ENCODE assay signal across 20 cellular contexts in the genomic region with DNA sequence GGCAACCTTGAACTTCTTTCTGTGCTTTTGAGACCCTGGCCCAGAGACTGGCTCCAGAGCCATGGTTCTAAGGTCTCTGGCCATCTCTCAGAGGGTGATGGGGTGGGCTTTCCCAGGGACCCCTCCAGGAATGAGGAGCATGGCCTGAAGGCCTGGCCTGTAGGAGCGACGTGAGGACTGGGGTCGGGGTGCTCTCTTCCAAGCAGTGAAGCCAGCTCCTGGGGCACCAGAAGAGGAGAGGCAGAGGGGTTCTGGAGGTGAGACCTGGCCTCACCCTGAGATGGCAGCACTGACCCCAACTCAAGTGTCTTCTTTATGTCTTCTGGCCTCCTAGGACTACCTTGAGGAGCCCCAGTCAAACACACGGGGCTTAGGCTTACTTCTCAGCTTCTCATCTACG.
DNase-seq lines count a peak whose midpoint lies in the region; ATAC-seq and TF ChIP-seq lines count a peak whose summit lies in the region.
"Had no signal": no experiment of that assay in that cellular context is flagged by ENCODE, and none has a peak within 500 bp of the region (broad histone marks: within the 10 kb centered on the region; RNA-seq: fewer than 3 reads in every experiment).

No MANE protein-coding gene starts in this region.

- H3K4me1 Mint-ChIP-seq in stimulated activated effector memory CD8-positive, alpha-beta T cell treated with anti-CD3 and anti-CD28 coated beads, Interleukin-12 subunit alpha, Interleukin-12 subunit beta, amount 100 ng/mL, for 72 hours = peaks cover 8% of the 10 kb centered on the region
- H3K4me1 Mint-ChIP-seq: CD4-positive, alpha-beta memory T cell had no signal

- no peak overlapping the region for H3K4me3 ChIP-seq in adrenal gland
- H3K4me3 ChIP-seq: GM23338 had no signal

- H3K27ac Mint-ChIP-seq in stimulated activated effector memory CD8-positive, alpha-beta T cell treated with anti-CD3 and anti-CD28 coated beads, Interleukin-12 subunit alpha, Interleukin-12 subunit beta, amount 100 ng/mL, for 72 hours = peak overlapping the region; percentile 29
- H3K27ac Mint-ChIP-seq: GM23338 had no signal

- 94 to 98% (median 95%) methylated on average over 5 of the region's 5 CpGs for WGBS in adrenal gland, 4 donors

- H3K36me3 ChIP-seq in adrenal gland (replicated peaks in 1 of 2) = peaks cover 0 to 36% of the 10 kb centered on the region in 2 donors

- peaks cover 46% of the 10 kb centered on the region for H3K36me3 Mint-ChIP-seq in stimulated activated effector memory CD8-positive, alpha-beta T cell treated with anti-CD3 and anti-CD28 coated beads, Interleukin-12 subunit alpha, Interleukin-12 subunit beta, amount 100 ng/mL, for 72 hours

- DNase-seq in activated effector memory CD4-positive, alpha-beta T cell treated with anti-CD3 and anti-CD28 coated beads, Interleukin-2, amount 50 U/mL, for 16 hours = peak; percentile 34
- no peak for DNase-seq in activated effector memory CD4-positive, alpha-beta T cell treated with Interleukin-2 at 50 U/mL for 16 hours
- DNase-seq in adrenal gland (peak in 4 of 7 donors; percentile 7 to 39 (median 13)), mesenteric fat pad (ENCODE audit: low spot score) (peak; percentile 59), NCI-H2107 (lab: John Stamatoyannopoulos, UW) (no peak)
- no peak for DNase-seq in stimulated activated effector memory CD8-positive, alpha-beta T cell treated with anti-CD3 and anti-CD28 coated beads, Interleukin-12 subunit alpha, Interleukin-12 subunit beta, amount 100 ng/mL, for 72 hours (ENCODE audit: low spot score in 2 of 2)
- no peak for DNase-seq in activated naive CD4-positive, alpha-beta T cell treated with anti-CD3 and anti-CD28 coated beads, Interleukin-2, amount 50 U/mL, for 16 hours
- DNase-seq: CD4-positive, alpha-beta memory T cell; DMS153; GDM1; KG1; MV-4-11; NCI-H1694 treated with DMSO at 0.1 percent for 48 hours; NCI-H510A; NCI-H82; OCI-M1; SHP77 treated with DMSO at 0.1 percent for 48 hours had no signal

- no peak for TF ChIP-seq POLR2A in adrenal gland (IDR thresholded peaks at IDR 0.05)

- no peaks in the 10 kb centered on the region for H3K9me3 Mint-ChIP-seq in stimulated activated effector memory CD8-positive, alpha-beta T cell treated with anti-CD3 and anti-CD28 coated beads, Interleukin-12 subunit alpha, Interleukin-12 subunit beta, amount 100 ng/mL, for 72 hours
- H3K9me3 Mint-ChIP-seq: CD4-positive, alpha-beta memory T cell had no signal

- no peak overlapping the region for H3K27ac ChIP-seq in adrenal gland

- no peaks in the 10 kb centered on the region for H3K27me3 ChIP-seq in adrenal gland

- no peaks in the 10 kb centered on the region for H3K9me3 ChIP-seq in adrenal gland (replicated peaks in 1 of 3)

- ATAC-seq in stimulated activated effector memory CD8-positive, alpha-beta T cell treated with anti-CD3 and anti-CD28 coated beads, Interleukin-12 subunit alpha, Interleukin-12 subunit beta, amount 100 ng/mL, for 72 hours = no peak
- no peak for ATAC-seq in GM19463 (IDR thresholded peaks at IDR 0.05; ENCODE audit: unreplicated experiment)
- ATAC-seq: GM23338, HCT116 had no signal

- no peak overlapping the region for H3K4me3 Mint-ChIP-seq in stimulated activated effector memory CD8-positive, alpha-beta T cell treated with anti-CD3 and anti-CD28 coated beads, Interleukin-12 subunit alpha, Interleukin-12 subunit beta, amount 100 ng/mL, for 72 hours
- H3K4me3 Mint-ChIP-seq: CD4-positive, alpha-beta memory T cell; GM23338 had no signal

- TF ChIP-seq CTCF in adrenal gland (IDR thresholded peaks at IDR 0.05) = no peak

- no peaks in the 10 kb centered on the region for H3K4me1 ChIP-seq in adrenal gland (replicated peaks in 1 of 2)

- intact Hi-C loops in adrenal gland (cut with DNase I) = no loop called here

Comparison
In these comparisons a context has a peak if more than half of its experiments do, and no peak if none do; other contexts are left out.
1. DNase-seq: peak in activated effector memory CD4-positive, alpha-beta T cell treated with anti-CD3 and anti-CD28 coated beads, Interleukin-2, amount 50 U/mL, for 16 hours (single experiment), adrenal gland (4 of 7) and mesenteric fat pad (single experiment); none in activated effector memory CD4-positive, alpha-beta T cell treated with Interleukin-2 at 50 U/mL for 16 hours (single experiment), stimulated activated effector memory CD8-positive, alpha-beta T cell treated with anti-CD3 and anti-CD28 coated beads, Interleukin-12 subunit alpha, Interleukin-12 subunit beta, amount 100 ng/mL, for 72 hours (0 of 2), NCI-H2107 (single experiment) and activated naive CD4-positive, alpha-beta T cell treated with anti-CD3 and anti-CD28 coated beads, Interleukin-2, amount 50 U/mL, for 16 hours (single experiment).